ENCODE assay signal across 8 cellular contexts in genomic region chr6:163414117-163414366, GRCh38. TPM values are rescaled to one million over a fixed set of nuclear protein-coding genes. Genes with fewer than 3 reads are reported as not detected.
A peak's percentile ranks its signal among the peaks of the same experiment; 100 is the strongest.
DNase-seq lines count a peak whose midpoint lies in the region; ATAC-seq and TF ChIP-seq lines count a peak whose summit lies in the region.

No MANE protein-coding gene starts in this region.

- no peaks in the 10 kb centered on the region for H3K9me3 Mint-ChIP-seq in dendritic cell treated with granulocyte-macrophage colony-stimulating factor and Interleukin-4, amounts not matched to agents 40 ng/mL and 50 ng/mL, for 4 days
- H3K9me3 Mint-ChIP-seq in natural killer cell, result no peaks in the 10 kb centered on the region

- under 1% methylated on average over 23 of the region's 33 CpGs for WGBS in HUES64

- no peaks in the 10 kb centered on the region for H3K9me3 ChIP-seq in HUES64 (ENCODE audit: insufficient read depth, low read depth, low read length)

- intact Hi-C loops in dendritic cell treated with granulocyte-macrophage colony-stimulating factor and Interleukin-4, amounts not matched to agents 40 ng/mL and 50 ng/mL, for 4 days (cut with micrococcal nuclease), result no loop called here
- intact Hi-C loops in natural killer cell (cut with micrococcal nuclease), result loop anchor here (10.0 kb wide), 1 partner anchor 689 kb away; the partner anchor contains the start of genes PACRG and PRKN

- H3K27ac ChIP-seq in 22Rv1 (peak overlapping the region; percentile 88), HUES64 (ENCODE audit: low read depth, low read length) (peak overlapping the region; percentile 95; the same call in 1 of the 2 replicates)

- TF ChIP-seq CTCF in 22Rv1 (IDR thresholded peaks at IDR 0.05) (no peak), natural killer cell (IDR thresholded peaks at IDR 0.05) (no peak)

- H3K36me3 ChIP-seq in HUES64 (ENCODE audit: insufficient read depth, low read length), result no peaks in the 10 kb centered on the region

- H3K27me3 ChIP-seq in HUES64 (ENCODE audit: insufficient read depth, low read length), result no peaks in the 10 kb centered on the region

- H3K27me3 Mint-ChIP-seq in dendritic cell treated with granulocyte-macrophage colony-stimulating factor and Interleukin-4, amounts not matched to agents 40 ng/mL and 50 ng/mL, for 4 days, result no peaks in the 10 kb centered on the region
- peaks cover 6 to 8% of the 10 kb centered on the region in 2 donors for H3K27me3 Mint-ChIP-seq in natural killer cell (ENCODE audit: low read depth in 2 of 2)

- peaks cover 27% of the 10 kb centered on the region for H3K4me1 Mint-ChIP-seq in dendritic cell treated with granulocyte-macrophage colony-stimulating factor and Interleukin-4, amounts not matched to agents 40 ng/mL and 50 ng/mL, for 4 days (ENCODE audit: low read depth)
- peaks cover 39 to 40% of the 10 kb centered on the region in 2 donors for H3K4me1 Mint-ChIP-seq in natural killer cell

- peaks cover 30% of the 10 kb centered on the region for H3K4me1 ChIP-seq in HUES64 (ENCODE audit: insufficient read depth, low read length)

- H3K4me3 Mint-ChIP-seq in dendritic cell treated with granulocyte-macrophage colony-stimulating factor and Interleukin-4, amounts not matched to agents 40 ng/mL and 50 ng/mL, for 4 days, result peak overlapping the region; percentile 81
- peak overlapping the region; percentile 90 for H3K4me3 Mint-ChIP-seq in natural killer cell

- peak overlapping the region; percentile 66 for H3K4me3 ChIP-seq in HUES64 (ENCODE audit: low read length)

- peak overlapping the region; percentile 86 for H3K9ac ChIP-seq in HUES64 (ENCODE audit: low read depth, low read length)

- no peak for DNase-seq in natural killer cell
- DNase-seq in NCI-H1048 (lab: John Stamatoyannopoulos, UW), result no peak
- DNase-seq in NCI-H1105 (lab: John Stamatoyannopoulos, UW), result no peak
- DNase-seq in stimulated activated CD4-positive, alpha-beta T cell treated with anti-CD3 and anti-CD28 coated beads, Interleukin-4, amount 100 ng/mL, for 4 hours, result no peak

- H3K36me3 Mint-ChIP-seq in dendritic cell treated with granulocyte-macrophage colony-stimulating factor and Interleukin-4, amounts not matched to agents 40 ng/mL and 50 ng/mL, for 4 days (ENCODE audit: low read depth), result peaks cover 45% of the 10 kb centered on the region
- H3K36me3 Mint-ChIP-seq in natural killer cell, result no peaks in the 10 kb centered on the region

- H3K27ac Mint-ChIP-seq in dendritic cell treated with granulocyte-macrophage colony-stimulating factor and Interleukin-4, amounts not matched to agents 40 ng/mL and 50 ng/mL, for 4 days, result peak overlapping the region; percentile 89
- H3K27ac Mint-ChIP-seq in natural killer cell, result peak overlapping the region; percentile 85 to 94

- ATAC-seq in GM19438 (IDR thresholded peaks at IDR 0.05; ENCODE audit: low read depth, unreplicated experiment), result peak; percentile 14
- peak in 1 of 3 donors; percentile 20 for ATAC-seq in natural killer cell

RNA-seq across cellular contexts. Expression of gene QKI, which starts 0.5 kb away (rescaled TPM):
- polyA plus RNA-seq in HUES64 (2013, experiment 1 of 2), result 133 TPM
- polyA plus RNA-seq in HUES64 (2013, experiment 2 of 2), result 152 TPM
- total RNA-seq in natural killer cell, result 100 to 1,000 TPM; 148 to 174 (median 166) TPM
